ENCODE assay signal across 19 cellular contexts in genomic region chr2:197281421-197281820, GRCh38. TPM values are rescaled to one million over a fixed set of nuclear protein-coding genes. Genes with fewer than 3 reads are reported as not detected.
DNase-seq lines count a peak whose midpoint lies in the region; ATAC-seq lines count a peak whose summit lies in the region.
"Had no signal": no experiment of that assay in that cellular context is flagged by ENCODE, and none has a peak within 500 bp of the region (broad histone marks: within the 10 kb centered on the region; RNA-seq: fewer than 3 reads in every experiment).

No MANE protein-coding gene starts in this region.

- H3K36me3 Mint-ChIP-seq in T-helper 2 cell treated with Interferon-gamma antibody and Interleukin-4, amounts not matched to agents 5 μg/mL and 100 μg/mL, for 36 hours (ENCODE audit: low read depth): peaks cover 40% of the 10 kb centered on the region
- peaks cover 23% of the 10 kb centered on the region for H3K36me3 Mint-ChIP-seq in activated T-helper 1 cell treated with anti-CD3 and anti-CD28 coated beads, Interleukin-12 subunit alpha, Interleukin-12 subunit beta, Interleukin-2, Interleukin-4 antibody, amounts not matched to agents 30 ng/mL and 10 ng/mL and 1 ng/mL, durations not matched to agents 14 hours and 24 hours and 36 hours (ENCODE audit: low read depth)
- peaks cover 0 to 15% (median 0%) of the 10 kb centered on the region in 3 donors for H3K36me3 Mint-ChIP-seq in naive thymus-derived CD8-positive, alpha-beta T cell

- H3K27ac Mint-ChIP-seq in T-helper 2 cell treated with Interferon-gamma antibody and Interleukin-4, amounts not matched to agents 5 μg/mL and 100 μg/mL, for 36 hours: peak overlapping the region; percentile 29
- peak overlapping the region; percentile 44 for H3K27ac Mint-ChIP-seq in activated T-helper 1 cell treated with anti-CD3 and anti-CD28 coated beads, Interleukin-12 subunit alpha, Interleukin-12 subunit beta, Interleukin-2, Interleukin-4 antibody, amounts not matched to agents 30 ng/mL and 10 ng/mL and 1 ng/mL, durations not matched to agents 14 hours and 24 hours and 36 hours
- H3K27ac Mint-ChIP-seq in naive thymus-derived CD8-positive, alpha-beta T cell: peak overlapping the region; percentile 83 to 96 (median 90)
- H3K27ac Mint-ChIP-seq: activated CD4-positive, alpha-beta T cell treated with anti-CD3 and anti-CD28 coated beads, Interleukin-2, amount 10 ng/mL, durations not matched to agents 7 days and 5 days had no signal

- in situ Hi-C loops in KBM-7 (cut with MboI; ENCODE audit: low pct_unique_long_range_greater_than_20kb, low sequenced_read_pairs): no loop called here

- H3K4me1 Mint-ChIP-seq in T-helper 2 cell treated with Interferon-gamma antibody and Interleukin-4, amounts not matched to agents 5 μg/mL and 100 μg/mL, for 36 hours (ENCODE audit: low read depth): peaks cover 67% of the 10 kb centered on the region
- peaks cover 83% of the 10 kb centered on the region for H3K4me1 Mint-ChIP-seq in activated T-helper 1 cell treated with anti-CD3 and anti-CD28 coated beads, Interleukin-12 subunit alpha, Interleukin-12 subunit beta, Interleukin-2, Interleukin-4 antibody, amounts not matched to agents 30 ng/mL and 10 ng/mL and 1 ng/mL, durations not matched to agents 14 hours and 24 hours and 36 hours (ENCODE audit: low read depth)
- H3K4me1 Mint-ChIP-seq in naive thymus-derived CD8-positive, alpha-beta T cell: peaks cover 52 to 95% (median 92%) of the 10 kb centered on the region in 4 donors

- POLR2A ChIA-PET in naive thymus-derived CD8-positive, alpha-beta T cell (lab: Charles Lee): interaction anchor here (0.7 to 2.9 kb wide), 5 partner anchors 8 to 162 kb away, joined by 3 to 18 read pairs (median 3); partner anchors contain the start of gene ANKRD44

- H3K4me3 Mint-ChIP-seq in T-helper 2 cell treated with Interferon-gamma antibody and Interleukin-4, amounts not matched to agents 5 μg/mL and 100 μg/mL, for 36 hours: peak overlapping the region; percentile 13
- H3K4me3 Mint-ChIP-seq in activated T-helper 1 cell treated with anti-CD3 and anti-CD28 coated beads, Interleukin-12 subunit alpha, Interleukin-12 subunit beta, Interleukin-2, Interleukin-4 antibody, amounts not matched to agents 30 ng/mL and 10 ng/mL and 1 ng/mL, durations not matched to agents 14 hours and 24 hours and 36 hours: no peak overlapping the region
- H3K4me3 Mint-ChIP-seq in naive thymus-derived CD8-positive, alpha-beta T cell: peak overlapping the region in 9 of 10 donors; percentile 13 to 75 (median 62)
- H3K4me3 Mint-ChIP-seq: activated CD4-positive, alpha-beta T cell treated with anti-CD3 and anti-CD28 coated beads, Interleukin-2, amount 10 ng/mL, durations not matched to agents 7 days and 5 days had no signal

- H3K9me3 Mint-ChIP-seq in T-helper 2 cell treated with Interferon-gamma antibody and Interleukin-4, amounts not matched to agents 5 μg/mL and 100 μg/mL, for 36 hours: no peaks in the 10 kb centered on the region
- no peaks in the 10 kb centered on the region for H3K9me3 Mint-ChIP-seq in activated T-helper 1 cell treated with anti-CD3 and anti-CD28 coated beads, Interleukin-12 subunit alpha, Interleukin-12 subunit beta, Interleukin-2, Interleukin-4 antibody, amounts not matched to agents 30 ng/mL and 10 ng/mL and 1 ng/mL, durations not matched to agents 14 hours and 24 hours and 36 hours
- H3K9me3 Mint-ChIP-seq in naive thymus-derived CD8-positive, alpha-beta T cell: no peaks in the 10 kb centered on the region
- H3K9me3 Mint-ChIP-seq: activated CD4-positive, alpha-beta T cell treated with anti-CD3 and anti-CD28 coated beads, Interleukin-2, amount 10 ng/mL, durations not matched to agents 7 days and 5 days had no signal

- H3K27me3 Mint-ChIP-seq in T-helper 2 cell treated with Interferon-gamma antibody and Interleukin-4, amounts not matched to agents 5 μg/mL and 100 μg/mL, for 36 hours (ENCODE audit: low read depth): no peaks in the 10 kb centered on the region
- no peaks in the 10 kb centered on the region for H3K27me3 Mint-ChIP-seq in activated T-helper 1 cell treated with anti-CD3 and anti-CD28 coated beads, Interleukin-12 subunit alpha, Interleukin-12 subunit beta, Interleukin-2, Interleukin-4 antibody, amounts not matched to agents 30 ng/mL and 10 ng/mL and 1 ng/mL, durations not matched to agents 14 hours and 24 hours and 36 hours (ENCODE audit: insufficient read depth)
- no peaks in the 10 kb centered on the region for H3K27me3 Mint-ChIP-seq in naive thymus-derived CD8-positive, alpha-beta T cell
- H3K27me3 Mint-ChIP-seq: activated CD4-positive, alpha-beta T cell treated with anti-CD3 and anti-CD28 coated beads, Interleukin-2, amount 10 ng/mL, durations not matched to agents 7 days and 5 days had no signal

- intact Hi-C loops in activated T-helper 1 cell treated with anti-CD3 and anti-CD28 coated beads, Interleukin-12 subunit alpha, Interleukin-12 subunit beta, Interleukin-2, Interleukin-4 antibody, amounts not matched to agents 30 ng/mL and 10 ng/mL and 1 ng/mL, durations not matched to agents 14 hours and 24 hours and 36 hours (cut with micrococcal nuclease): no loop called here

- no peak for ATAC-seq in naive thymus-derived CD8-positive, alpha-beta T cell
- ATAC-seq in HG03280 (IDR thresholded peaks at IDR 0.05; ENCODE audit: unreplicated experiment) (no peak), GM18498 (IDR thresholded peaks at IDR 0.05; ENCODE audit: unreplicated experiment) (no peak)
- ATAC-seq: A549, gastroesophageal sphincter had no signal

- DNase-seq in T-helper 2 cell treated with Interferon-gamma antibody and Interleukin-4, amounts not matched to agents 5 μg/mL and 100 μg/mL, for 36 hours (ENCODE audit: low spot score): no peak
- DNase-seq in T-helper 2 cell: no peak
- peak; percentile 57 for DNase-seq in KBM-7
- DNase-seq in activated T-helper 1 cell treated with anti-CD3 and anti-CD28 coated beads, Interleukin-12 subunit alpha, Interleukin-12 subunit beta, Interleukin-2, Interleukin-4 antibody, amounts not matched to agents 30 ng/mL and 10 ng/mL and 1 ng/mL, durations not matched to agents 14 hours and 24 hours and 36 hours (ENCODE audit: low spot score): no peak
- DNase-seq in naive thymus-derived CD8-positive, alpha-beta T cell: no peak
- no peak for DNase-seq in DMS79 (lab: John Stamatoyannopoulos, UW)
- DNase-seq: activated CD4-positive, alpha-beta T cell treated with anti-CD3 and anti-CD28 coated beads, Interleukin-2, amount 10 ng/mL, durations not matched to agents 7 days and 5 days; activated gamma-delta T cell; Calu3; GOT3; IMR-90; mesendoderm; NCI-H1436 treated with DMSO at 0.1 percent for 48 hours; occipital lobe; stimulated activated naive CD4-positive, alpha-beta T cell had no signal

RNA-seq across cellular contexts. Expression of gene ANKRD44, which starts 29.2 kb away (rescaled TPM):
- total RNA-seq in activated T-helper 1 cell treated with anti-CD3 and anti-CD28 coated beads, Interleukin-12 subunit alpha, Interleukin-12 subunit beta, Interleukin-2, Interleukin-4 antibody, amounts not matched to agents 30 ng/mL and 10 ng/mL and 1 ng/mL, durations not matched to agents 14 hours and 24 hours and 36 hours: 153 and 159 TPM in 2 replicates
- total RNA-seq in naive thymus-derived CD8-positive, alpha-beta T cell: 100 to 1,000 TPM; 269 to 279 TPM
- polyA plus RNA-seq in naive thymus-derived CD8-positive, alpha-beta T cell: 10 to 100 TPM; 85.8 to 96.1 (median 94.2) TPM

Comparison
In these comparisons a context has a peak if more than half of its experiments do, and no peak if none do; other contexts are left out.
1. H3K27ac Mint-ChIP-seq: peak in every context shown above with its lines; median percentile 90 in naive thymus-derived CD8-positive, alpha-beta T cell; 44 in activated T-helper 1 cell treated with anti-CD3 and anti-CD28 coated beads, Interleukin-12 subunit alpha, Interleukin-12 subunit beta, Interleukin-2, Interleukin-4 antibody, amounts not matched to agents 30 ng/mL and 10 ng/mL and 1 ng/mL, durations not matched to agents 14 hours and 24 hours and 36 hours; 29 in T-helper 2 cell treated with Interferon-gamma antibody and Interleukin-4, amounts not matched to agents 5 μg/mL and 100 μg/mL, for 36 hours.